30 cellular contexts compared by ENCODE assay signal in the genomic region with DNA sequence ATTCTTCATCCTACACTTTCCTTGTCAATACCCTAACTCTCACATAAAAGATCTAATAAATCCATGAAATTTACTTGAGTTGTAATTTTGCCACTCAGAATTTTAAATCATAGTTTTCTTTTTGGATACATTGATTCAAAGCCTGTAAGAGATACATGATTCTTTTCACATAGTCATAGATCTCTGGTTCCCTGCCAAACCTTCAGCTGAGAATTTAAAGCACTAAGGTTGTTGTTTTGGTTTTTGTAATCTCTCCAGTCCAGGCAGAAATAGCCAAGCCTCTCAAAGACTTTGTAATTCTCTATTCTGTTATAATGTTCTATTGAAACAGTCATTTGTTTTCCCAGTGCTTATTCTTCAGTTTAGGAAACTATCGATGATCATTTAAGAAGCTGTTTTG.
"Had no signal": no experiment of that assay in that cellular context is flagged by ENCODE, and none has a peak within 500 bp of the region (broad histone marks: within the 10 kb centered on the region; RNA-seq: fewer than 3 reads in every experiment).

No MANE protein-coding gene starts in this region.

- H3K4me1 ChIP-seq: gastroesophageal sphincter, suprapubic skin, tibial nerve had no signal

- H3K9me3 Mint-ChIP-seq: activated CD4-positive, alpha-beta T cell treated with anti-CD3 and anti-CD28 coated beads, Interleukin-2, amount 10 ng/mL, durations not matched to agents 24 days and 14 days; activated naive CD4-positive, alpha-beta T cell treated with anti-CD3 and anti-CD28 coated beads, Interleukin-2, amount 50 U/mL, for 24 hours; mesothelial cell of epicardium; naive B cell; nephron progenitor cell; stimulated activated memory B cell treated with anti-CD40 and anti-IgM and Interleukin-4, amounts not matched to agents 10 μg/mL and 1 μg/mL and 100 μg/mL, for 72 hours; stimulated activated naive CD8-positive, alpha-beta T cell treated with anti-CD3 and anti-CD28 coated beads, Interleukin-15, amount 100 ng/mL, for 72 hours had no signal

- H3K36me3 ChIP-seq: brain microvascular endothelial cell, gastroesophageal sphincter, ovary, suprapubic skin, tibial nerve had no signal

- H2AFZ ChIP-seq: hepatocyte had no signal

- DNase-seq: activated CD4-positive, alpha-beta memory T cell treated with anti-CD3 and anti-CD28 coated beads, Interleukin-2, amount 10 ng/mL, durations not matched to agents 7 days and 5 days; activated CD4-positive, alpha-beta T cell treated with anti-CD3 and anti-CD28 coated beads, Interleukin-2, amount 10 ng/mL, durations not matched to agents 24 days and 14 days; activated CD4-positive, CD25-positive, alpha-beta regulatory T cell treated with anti-CD3 and anti-CD28 coated beads, Interleukin-2, amount 50 U/mL, for 72 hours; activated CD8-positive, alpha-beta memory T cell treated with anti-CD3 and anti-CD28 coated beads, Interleukin-2, amount 50 U/mL, for 48 hours; activated gamma-delta T cell; activated naive CD8-positive, alpha-beta T cell treated with anti-CD3 and anti-CD28 coated beads, Interleukin-2, amount 50 U/mL, for 24 hours; activated T-cell treated with anti-CD3 and anti-CD28 coated beads, Interleukin-2, amount 50 U/mL, for 24 hours; brain microvascular endothelial cell; cortex of kidney; kidney; left colon; naive B cell; nephron progenitor cell; ovary; small intestine; stimulated activated CD4-positive, alpha-beta T cell treated with anti-CD3 and anti-CD28 coated beads, Interleukin-1b, Interleukin-23, amount 100 ng/mL, for 48 hours; stimulated activated CD4-positive, alpha-beta T cell treated with anti-CD3 and anti-CD28 coated beads, Interleukin-4, amount 100 ng/mL, for 4 hours; stimulated activated CD8-positive, alpha-beta memory T cell treated with anti-CD3 and anti-CD28 coated beads, Interleukin-4, amount 100 ng/mL, for 48 hours; stimulated activated naive CD8-positive, alpha-beta T cell treated with anti-CD3 and anti-CD28 coated beads, Interleukin-15, amount 100 ng/mL, for 72 hours; T-helper 2 cell had no signal

- H3K9me3 ChIP-seq: gastroesophageal sphincter, ovary, suprapubic skin, tibial nerve had no signal

- H3K4me2 ChIP-seq: hepatocyte had no signal

- H3K27me3 ChIP-seq: brain microvascular endothelial cell, gastroesophageal sphincter, hepatocyte, ovary, suprapubic skin, tibial nerve had no signal

- H3K4me1 Mint-ChIP-seq: activated CD4-positive, alpha-beta memory T cell treated with anti-CD3 and anti-CD28 coated beads, Interleukin-2, amount 10 ng/mL, durations not matched to agents 7 days and 5 days; activated CD4-positive, alpha-beta T cell treated with anti-CD3 and anti-CD28 coated beads, Interleukin-2, amount 10 ng/mL, durations not matched to agents 24 days and 14 days; activated naive CD4-positive, alpha-beta T cell treated with anti-CD3 and anti-CD28 coated beads, Interleukin-2, amount 50 U/mL, for 24 hours; activated naive CD8-positive, alpha-beta T cell treated with anti-CD3 and anti-CD28 coated beads, Interleukin-2, amount 50 U/mL, for 24 hours; naive B cell; stimulated activated memory B cell treated with anti-CD40 and anti-IgM and Interleukin-4, amounts not matched to agents 10 μg/mL and 1 μg/mL and 100 μg/mL, for 72 hours; stimulated activated naive CD8-positive, alpha-beta T cell treated with anti-CD3 and anti-CD28 coated beads, Interleukin-15, amount 100 ng/mL, for 72 hours had no signal

- H3K4me3 Mint-ChIP-seq: activated CD4-positive, alpha-beta memory T cell treated with anti-CD3 and anti-CD28 coated beads, Interleukin-2, amount 10 ng/mL, durations not matched to agents 7 days and 5 days; activated CD4-positive, alpha-beta T cell treated with anti-CD3 and anti-CD28 coated beads, Interleukin-2, amount 10 ng/mL, durations not matched to agents 24 days and 14 days; activated naive CD4-positive, alpha-beta T cell treated with anti-CD3 and anti-CD28 coated beads, Interleukin-2, amount 50 U/mL, for 24 hours; activated naive CD8-positive, alpha-beta T cell treated with anti-CD3 and anti-CD28 coated beads, Interleukin-2, amount 50 U/mL, for 24 hours; activated T-cell treated with anti-CD3 and anti-CD28 coated beads, Interleukin-2, amount 50 U/mL, for 24 hours; mesothelial cell of epicardium; naive B cell; nephron progenitor cell; stimulated activated memory B cell treated with anti-CD40 and anti-IgM and Interleukin-4, amounts not matched to agents 10 μg/mL and 1 μg/mL and 100 μg/mL, for 72 hours; stimulated activated naive CD8-positive, alpha-beta T cell treated with anti-CD3 and anti-CD28 coated beads, Interleukin-15, amount 100 ng/mL, for 72 hours had no signal

- ATAC-seq: activated naive CD8-positive, alpha-beta T cell treated with anti-CD3 and anti-CD28 coated beads, Interleukin-2, amount 50 U/mL, for 24 hours; esophagus mucosa; gastroesophageal sphincter; left colon; sciatic nerve; stimulated activated memory B cell treated with anti-CD40 and anti-IgM and Interleukin-4, amounts not matched to agents 10 μg/mL and 1 μg/mL and 100 μg/mL, for 72 hours; stimulated activated naive CD8-positive, alpha-beta T cell treated with anti-CD3 and anti-CD28 coated beads, Interleukin-15, amount 100 ng/mL, for 72 hours had no signal

- H3K27ac ChIP-seq: brain microvascular endothelial cell, gastroesophageal sphincter, hepatocyte, ovary, suprapubic skin, tibial nerve had no signal

- H3K27ac Mint-ChIP-seq: activated CD4-positive, alpha-beta memory T cell treated with anti-CD3 and anti-CD28 coated beads, Interleukin-2, amount 10 ng/mL, durations not matched to agents 7 days and 5 days; activated CD4-positive, alpha-beta T cell treated with anti-CD3 and anti-CD28 coated beads, Interleukin-2, amount 10 ng/mL, durations not matched to agents 24 days and 14 days; activated naive CD4-positive, alpha-beta T cell treated with anti-CD3 and anti-CD28 coated beads, Interleukin-2, amount 50 U/mL, for 24 hours; activated naive CD8-positive, alpha-beta T cell treated with anti-CD3 and anti-CD28 coated beads, Interleukin-2, amount 50 U/mL, for 24 hours; activated T-cell treated with anti-CD3 and anti-CD28 coated beads, Interleukin-2, amount 50 U/mL, for 24 hours; mesothelial cell of epicardium; naive B cell; nephron progenitor cell; progenitor cell of endocrine pancreas; stimulated activated memory B cell treated with anti-CD40 and anti-IgM and Interleukin-4, amounts not matched to agents 10 μg/mL and 1 μg/mL and 100 μg/mL, for 72 hours; stimulated activated naive CD8-positive, alpha-beta T cell treated with anti-CD3 and anti-CD28 coated beads, Interleukin-15, amount 100 ng/mL, for 72 hours had no signal

- H3K36me3 Mint-ChIP-seq: activated naive CD4-positive, alpha-beta T cell treated with anti-CD3 and anti-CD28 coated beads, Interleukin-2, amount 50 U/mL, for 24 hours; mesothelial cell of epicardium; naive B cell; stimulated activated memory B cell treated with anti-CD40 and anti-IgM and Interleukin-4, amounts not matched to agents 10 μg/mL and 1 μg/mL and 100 μg/mL, for 72 hours had no signal

- H3K27me3 Mint-ChIP-seq: activated CD4-positive, alpha-beta memory T cell treated with anti-CD3 and anti-CD28 coated beads, Interleukin-2, amount 10 ng/mL, durations not matched to agents 7 days and 5 days; activated CD4-positive, alpha-beta T cell treated with anti-CD3 and anti-CD28 coated beads, Interleukin-2, amount 10 ng/mL, durations not matched to agents 24 days and 14 days; activated naive CD4-positive, alpha-beta T cell treated with anti-CD3 and anti-CD28 coated beads, Interleukin-2, amount 50 U/mL, for 24 hours; activated naive CD8-positive, alpha-beta T cell treated with anti-CD3 and anti-CD28 coated beads, Interleukin-2, amount 50 U/mL, for 24 hours; activated T-cell treated with anti-CD3 and anti-CD28 coated beads, Interleukin-2, amount 50 U/mL, for 24 hours; naive B cell; progenitor cell of endocrine pancreas; stimulated activated memory B cell treated with anti-CD40 and anti-IgM and Interleukin-4, amounts not matched to agents 10 μg/mL and 1 μg/mL and 100 μg/mL, for 72 hours; stimulated activated naive CD8-positive, alpha-beta T cell treated with anti-CD3 and anti-CD28 coated beads, Interleukin-15, amount 100 ng/mL, for 72 hours had no signal

- H3K4me3 ChIP-seq: gastroesophageal sphincter, hepatocyte, ovary, suprapubic skin, tibial nerve had no signal
